8 cellular contexts compared by ENCODE assay signal in genomic region chr1:1115136-1115829, GRCh38. TPM values are rescaled to one million over a fixed set of nuclear protein-coding genes. Genes with fewer than 3 reads are reported as not detected.
DNase-seq lines count a peak whose midpoint lies in the region; ATAC-seq, FAIRE-seq and TF ChIP-seq lines count a peak whose summit lies in the region.

No MANE protein-coding gene starts in this region.

- peaks cover 0 to 15% (median 5%) of the 10 kb centered on the region in 12 donors for H3K4me1 ChIP-seq in heart left ventricle
- peaks cover 11% of the 10 kb centered on the region for H3K4me1 ChIP-seq in mucosa of descending colon (ENCODE audit: low read depth)

- WGBS in heart left ventricle, 4 donors, result 5 to 7% (median 6%) methylated on average over 31 to 43 of the region's 45 CpGs

- FAIRE-seq in RCC 7860 (lab: Jason Lieb, UNC), result no peak
- FAIRE-seq in GM12892 (lab: Jason Lieb, UNC), result no peak

- peak overlapping the region in 10 of 12 donors; percentile 67 to 86 (median 78) for H3K27ac ChIP-seq in heart left ventricle

- peak overlapping the region; percentile 69 to 98 (median 93) for H3K4me3 ChIP-seq in heart left ventricle
- peak overlapping the region; percentile 57 to 77 for H3K4me3 ChIP-seq in cardiac fibroblast (replicated peaks in 1 of 2; ENCODE audit: low read depth in 2 of 2, low read length in 2 of 2)
- peak overlapping the region; percentile 65 for H3K4me3 ChIP-seq in mucosa of descending colon

- TF ChIP-seq CTCF in heart left ventricle (IDR thresholded peaks at IDR 0.05) (no peak), cardiac fibroblast (IDR thresholded peaks at IDR 0.05; ENCODE audit: low read depth, low read length) (no peak), mucosa of descending colon (IDR thresholded peaks at IDR 0.05) (no peak)

- intact Hi-C loops in heart left ventricle (cut with DNase I) (loop anchor here in 4 of 10 donors (5.0 to 10.0 kb wide), 4 partner anchors 80 to 500 kb away; partner anchors contain the start of genes B3GALT6 (in 2 of the 4), SDF4 (in 2 of the 4), AURKAIP1 (in 1 of the 4) and MIB2 (in 1 of the 4)), Right ventricle myocardium inferior (cut with DNase I) (no loop called here), mucosa of descending colon (cut with DNase I, micrococcal nuclease) (no loop called here)

- H3K27me3 ChIP-seq in heart left ventricle, result peaks cover 0 to 10% (median 0%) of the 10 kb centered on the region in 9 donors

- TF ChIP-seq POLR2A in heart left ventricle (IDR thresholded peaks at IDR 0.05) (no peak), GM12892 (IDR thresholded peaks at IDR 0.05; ENCODE audit: low read depth, low read length) (no peak)

- H3K36me3 ChIP-seq in heart left ventricle (peaks cover 0 to 6% (median 0%) of the 10 kb centered on the region in 9 donors), mucosa of descending colon (ENCODE audit: low read depth) (no peaks in the 10 kb centered on the region)

- ATAC-seq in heart left ventricle, result no peak
- ATAC-seq in Right ventricle myocardium inferior, result no peak
- ATAC-seq in mucosa of descending colon, result no peak

- H3K9me3 ChIP-seq in heart left ventricle (peaks cover 0 to 13% (median 4%) of the 10 kb centered on the region in 12 donors), mucosa of descending colon (peaks cover 6% of the 10 kb centered on the region)

- DNase-seq in heart left ventricle (peak in 1 of 5 donors; percentile 22), Right ventricle myocardium inferior (ENCODE audit: missing footprints) (no peak), cardiac fibroblast (ENCODE audit: low read depth in 2 of 2) (no peak), mucosa of descending colon (peak in 2 of 3 donors; percentile 42 to 60), RCC 7860 (ENCODE audit: low spot score) (no peak), GM12892 (ENCODE audit: insufficient read length) (no peak), islet precursor cell (no peak), NCI-H82 treated with DMSO at 0.1 percent for 48 hours (lab: John Stamatoyannopoulos, UW; ENCODE audit: unreplicated experiment) (no peak)

RNA-seq across cellular contexts. Expression of gene C1orf159, which starts 0.6 kb away (rescaled TPM):
- total RNA-seq in heart left ventricle (1 to 10 TPM; 3.7 to 6.6 (median 4.2) TPM), Right ventricle myocardium inferior (2.9 TPM), mucosa of descending colon (10 to 100 TPM; 18.4 to 25.3 (median 24.0) TPM)
- polyA plus RNA-seq in heart left ventricle, result 1 to 10 TPM; 7.1 to 7.2 TPM
- polyA plus RNA-seq in GM12892 (2012; ENCODE audit: missing spikeins), result 2.9 TPM

RNA-seq across cellular contexts. Expression of gene RNF223, which starts 41.2 kb away (rescaled TPM):
- total RNA-seq in heart left ventricle (not detected), Right ventricle myocardium inferior (not detected), mucosa of descending colon (1 to 10 TPM; 1.3 to 7.5 (median 2.1) TPM)
- not detected for polyA plus RNA-seq in heart left ventricle
- 0.21 TPM for polyA plus RNA-seq in GM12892 (2012; ENCODE audit: missing spikeins)

RNA-seq across cellular contexts. Expression of gene TTLL10, which starts 58.4 kb away (rescaled TPM):
- total RNA-seq in heart left ventricle (under 1 TPM in 5 of 9 donors, not detected in 4; 0.14 to 0.53 (median 0.27) TPM), Right ventricle myocardium inferior (0.24 TPM), mucosa of descending colon (1 to 10 TPM in 2 of 3 donors, under 1 TPM in 1; 0.32 to 4.4 (median 1.8) TPM)
- polyA plus RNA-seq in heart left ventricle, result under 1 TPM; 0.03 to 0.19 TPM
- polyA plus RNA-seq in GM12892 (2012; ENCODE audit: missing spikeins), result not detected

Comparison
In these comparisons a context has a peak if more than half of its experiments do, and no peak if none do; other contexts are left out.
1. DNase-seq: peak in mucosa of descending colon (2 of 3); none in Right ventricle myocardium inferior (single experiment), cardiac fibroblast (0 of 2), RCC 7860 (single experiment), GM12892 (single experiment), islet precursor cell (single experiment) and NCI-H82 treated with DMSO at 0.1 percent for 48 hours (single experiment).
2. Peak in every context shown above with its lines, with median percentiles within 50 percentile points of each other: H3K4me3 ChIP-seq.